Comparison of ENCODE assay signal across 13 cellular contexts in genomic region chr4:153451931-153452660, GRCh38. TPM values are rescaled to one million over a fixed set of nuclear protein-coding genes. Genes with fewer than 3 reads are reported as not detected.
DNase-seq lines count a peak whose midpoint lies in the region; ATAC-seq, FAIRE-seq and TF ChIP-seq lines count a peak whose summit lies in the region.
"Had no signal": no experiment of that assay in that cellular context is flagged by ENCODE, and none has a peak within 500 bp of the region (broad histone marks: within the 10 kb centered on the region; RNA-seq: fewer than 3 reads in every experiment).

No MANE protein-coding gene starts in this region.

- peaks cover 8 to 35% (median 18%) of the 10 kb centered on the region in 4 donors for H3K4me1 Mint-ChIP-seq in CD4-positive, CD25-positive, alpha-beta regulatory T cell
- peaks cover 43% of the 10 kb centered on the region for H3K4me1 Mint-ChIP-seq in nephron progenitor cell

- H2BK120ac ChIP-seq in IMR-90 (ENCODE audit: low read depth, low read length): no peak overlapping the region

- no peaks in the 10 kb centered on the region for H3K9me3 ChIP-seq in CD4-positive, CD25-positive, alpha-beta regulatory T cell (ENCODE audit: control insufficient read depth in 2 of 2, low read length in 2 of 2)
- no peaks in the 10 kb centered on the region for H3K9me3 ChIP-seq in IMR-90 (ENCODE audit: control insufficient read depth, insufficient read depth, low read length)

- no TSS peak for BruUV-seq in IMR-90 (replicated peaks; lab: Mats Ljungman, UMichigan)

- dilution Hi-C loops in IMR-90 (cut with HindIII; ENCODE audit: low sequenced_read_pairs, unreplicated experiment): no loop called here

- no peaks in the 10 kb centered on the region for H3K9me1 ChIP-seq in IMR-90 (ENCODE audit: insufficient read depth, low read length)

- no peak for ATAC-seq in CD4-positive, CD25-positive, alpha-beta regulatory T cell (ENCODE audit: low read depth in 2 of 2)
- no peak for ATAC-seq in IMR-90 (ENCODE audit: low read depth)
- ATAC-seq: stimulated activated naive CD8-positive, alpha-beta T cell treated with anti-CD3 and anti-CD28 coated beads, Interleukin-15, Interleukin-2, amounts not matched to agents 100 U/mL and 50 U/mL, for 24 hours had no signal

- no peak overlapping the region for H3K27ac ChIP-seq in CD4-positive, CD25-positive, alpha-beta regulatory T cell (ENCODE audit: insufficient read depth, low read length, poor library complexity, severe bottlenecking)
- H3K27ac ChIP-seq in IMR-90 (ENCODE audit: insufficient read depth, low read length): no peak overlapping the region

- CTCF ChIA-PET in IMR-90 (lab: Yijun Ruan, JAX): no interaction called here

- H4K8ac ChIP-seq in IMR-90 (ENCODE audit: low read depth in 2 of 2, low read length in 2 of 2): no peak overlapping the region

- H3K9me3 Mint-ChIP-seq in CD4-positive, CD25-positive, alpha-beta regulatory T cell: peaks cover 0 to 1% (median 0%) of the 10 kb centered on the region in 7 donors
- H3K9me3 Mint-ChIP-seq in nephron progenitor cell: peaks cover 5% of the 10 kb centered on the region

- no peaks in the 10 kb centered on the region for H3K36me3 Mint-ChIP-seq in CD4-positive, CD25-positive, alpha-beta regulatory T cell
- peaks cover 4% of the 10 kb centered on the region for H3K36me3 Mint-ChIP-seq in nephron progenitor cell (ENCODE audit: low read depth)

- H3K14ac ChIP-seq in IMR-90 (replicated peaks; ENCODE audit: low read depth, low read length): no peak overlapping the region

- H2AK5ac ChIP-seq in IMR-90 (ENCODE audit: low read depth, low read length): no peak overlapping the region; the same call in 1 of the 2 replicates

- POLR2A ChIA-PET in IMR-90 (lab: Charles Lee; ENCODE audit: unreplicated experiment): no interaction called here

- 82% methylated on average over 16 of the region's 25 CpGs; no CpG with 5 or more reads in 1 of the 2 experiments for WGBS in IMR-90 (ENCODE audit: extremely low coverage in 2 of 2, insufficient read length in 1 of 2), 2 experiments

- no peak for TF ChIP-seq POLR2A in IMR-90 (IDR thresholded peaks at IDR 0.05; ENCODE audit: low read depth, low read length)

- no peak for DNase-seq in CD4-positive, CD25-positive, alpha-beta regulatory T cell
- no peak for DNase-seq in IMR-90
- DNase-seq in choroid plexus epithelial cell (ENCODE audit: low read depth): peak; percentile 79
- DNase-seq in nephron progenitor cell: no peak
- no peak for DNase-seq in DMS153 treated with DMSO at 0.1 percent for 48 hours (lab: John Stamatoyannopoulos, UW; ENCODE audit: unreplicated experiment)
- no peak for DNase-seq in activated effector memory CD4-positive, alpha-beta T cell treated with anti-CD3 and anti-CD28 coated beads, Interleukin-2, amount 50 U/mL, for 16 hours
- DNase-seq in urothelium cell line (ENCODE audit: low spot score): no peak
- DNase-seq in NCI-H524 (lab: John Stamatoyannopoulos, UW): no peak
- DNase-seq: COR-L47; effector CD4-positive, alpha-beta T cell; left colon; stimulated activated CD4-positive, alpha-beta T cell treated with anti-CD3 and anti-CD28 coated beads, Interleukin-2, amount 100 ng/mL, for 48 hours; stimulated activated naive CD8-positive, alpha-beta T cell treated with anti-CD3 and anti-CD28 coated beads, Interleukin-15, Interleukin-2, amounts not matched to agents 100 U/mL and 50 U/mL, for 24 hours had no signal

- no peak overlapping the region for H3K18ac ChIP-seq in IMR-90 (ENCODE audit: low read depth, low read length)

- TF ChIP-seq RAD21 in IMR-90 (IDR thresholded peaks at IDR 0.05; ENCODE audit: low read length): no peak

- H3K4me1 ChIP-seq in CD4-positive, CD25-positive, alpha-beta regulatory T cell (ENCODE audit: control insufficient read depth, insufficient read depth, low read length, poor library complexity, severe bottlenecking): peaks cover 14% of the 10 kb centered on the region
- peaks cover 5% of the 10 kb centered on the region for H3K4me1 ChIP-seq in IMR-90 (ENCODE audit: control insufficient read depth, insufficient read depth, low read length)

- H3K36me3 ChIP-seq in CD4-positive, CD25-positive, alpha-beta regulatory T cell (ENCODE audit: control insufficient read depth, insufficient read depth, low read length): no peaks in the 10 kb centered on the region
- H3K36me3 ChIP-seq in IMR-90 (ENCODE audit: control insufficient read depth, insufficient read depth, low read length): no peaks in the 10 kb centered on the region

- H3K79me1 ChIP-seq in IMR-90 (ENCODE audit: low read depth in 1 of 2, low read length in 2 of 2): no peaks in the 10 kb centered on the region

- H4K5ac ChIP-seq in IMR-90 (ENCODE audit: low read depth, low read length): no peak overlapping the region

- H3K27ac Mint-ChIP-seq in CD4-positive, CD25-positive, alpha-beta regulatory T cell: peak overlapping the region in 2 of 3 donors; percentile 36 to 43
- peak overlapping the region; percentile 12 for H3K27ac Mint-ChIP-seq in nephron progenitor cell

- H2BK5ac ChIP-seq in IMR-90 (ENCODE audit: low read depth, low read length, poor library complexity, severe bottlenecking): no peak overlapping the region

- H3K4me3 Mint-ChIP-seq in CD4-positive, CD25-positive, alpha-beta regulatory T cell: peak overlapping the region in 2 of 4 donors; percentile 5 to 43
- no peak overlapping the region for H3K4me3 Mint-ChIP-seq in nephron progenitor cell

- TF ChIP-seq CTCF in IMR-90 (conservative IDR thresholded peaks at IDR 0.05; ENCODE audit: low read depth, low read length): no peak
- TF ChIP-seq CTCF in choroid plexus epithelial cell (conservative IDR thresholded peaks at IDR 0.05; ENCODE audit: low read depth, low read length): no peak
- no peak for TF ChIP-seq CTCF in nephron progenitor cell (IDR thresholded peaks at IDR 0.05)

- H3K4me2 ChIP-seq in IMR-90 (ENCODE audit: low read depth, low read length): no peak overlapping the region

- no peak overlapping the region for H2BK20ac ChIP-seq in IMR-90 (ENCODE audit: low read depth, low read length)

- peak overlapping the region; percentile 33 for H2AK9ac ChIP-seq in IMR-90 (replicated peaks; ENCODE audit: low read depth, low read length, poor library complexity)

- peak overlapping the region; percentile 26 for H2AFZ ChIP-seq in IMR-90 (replicated peaks; ENCODE audit: low read length, poor library complexity)

- no peaks in the 10 kb centered on the region for H3K27me3 ChIP-seq in CD4-positive, CD25-positive, alpha-beta regulatory T cell (ENCODE audit: control insufficient read depth, insufficient read depth, low read length)
- H3K27me3 ChIP-seq in IMR-90 (ENCODE audit: control insufficient read depth, insufficient read depth, low read length): no peaks in the 10 kb centered on the region

- intact Hi-C loops in IMR-90 (cut with micrococcal nuclease): no loop called here

- no peak overlapping the region for H2BK15ac ChIP-seq in IMR-90 (ENCODE audit: low read depth, low read length)

- no peak overlapping the region for H3K9ac ChIP-seq in IMR-90 (ENCODE audit: low read depth, low read length)

- H3K23ac ChIP-seq in IMR-90 (ENCODE audit: low read depth, low read length): no peak overlapping the region

- H3K27me3 Mint-ChIP-seq in CD4-positive, CD25-positive, alpha-beta regulatory T cell: no peaks in the 10 kb centered on the region
- peaks cover 14% of the 10 kb centered on the region for H3K27me3 Mint-ChIP-seq in nephron progenitor cell (ENCODE audit: low read depth, poor library complexity)

- H4K91ac ChIP-seq in IMR-90 (ENCODE audit: insufficient read depth, low read depth, low read length): no peak overlapping the region

- H3K4me3 ChIP-seq in CD4-positive, CD25-positive, alpha-beta regulatory T cell (ENCODE audit: low read depth, low read length): no peak overlapping the region
- H3K4me3 ChIP-seq in IMR-90 (ENCODE audit: insufficient read depth, low read depth, low read length): no peak overlapping the region
- no peak overlapping the region for H3K4me3 ChIP-seq in choroid plexus epithelial cell (ENCODE audit: low read depth, low read length)

- no peak for FAIRE-seq in urothelium cell line (lab: Jason Lieb, UNC)

- no peaks in the 10 kb centered on the region for H4K20me1 ChIP-seq in IMR-90 (ENCODE audit: insufficient read depth, low read length)

- in situ Hi-C loops in IMR-90 (cut with MboI; ENCODE audit: low sequenced_read_pairs): no loop called here

- no peak overlapping the region for H3K4ac ChIP-seq in IMR-90 (ENCODE audit: low read depth, low read length)

- H3K56ac ChIP-seq in IMR-90 (ENCODE audit: extremely low read depth, insufficient read depth, low read length): no peak overlapping the region

TF ChIP-seq in IMR-90, 13 proteins besides CTCF, POLR2A, EP300 and RAD21 (continues in another document):
- TF ChIP-seq SMC3 (IDR thresholded peaks at IDR 0.05; ENCODE audit: low read depth, low read length) (no peak), BHLHE40 (IDR thresholded peaks at IDR 0.05; ENCODE audit: low read depth, low read length) (no peak), FOS (IDR thresholded peaks at IDR 0.05; ENCODE audit: low read depth, low read length) (no peak), MAZ (IDR thresholded peaks at IDR 0.05; ENCODE audit: borderline replicate concordance, low read depth, low read length) (no peak), CEBPB (IDR thresholded peaks at IDR 0.05; ENCODE audit: low read depth, low read length) (no peak), USF2 (IDR thresholded peaks at IDR 0.05; ENCODE audit: low read depth, low read length) (no peak), CHD1 (IDR thresholded peaks at IDR 0.05; ENCODE audit: low read depth, low read length) (no peak), NFE2L2 (IDR thresholded peaks at IDR 0.05; ENCODE audit: low read depth, low read length) (no peak), MAFK (IDR thresholded peaks at IDR 0.05; ENCODE audit: low read depth, low read length) (no peak), RFX5 (IDR thresholded peaks at IDR 0.05; ENCODE audit: low read depth, low read length) (no peak), MXI1 (IDR thresholded peaks at IDR 0.05; ENCODE audit: borderline replicate concordance, low read depth, low read length) (no peak), RCOR1 (IDR thresholded peaks at IDR 0.05; ENCODE audit: insufficient replicate concordance, low read length) (no peak)

RNA-seq across cellular contexts. Expression of gene TMEM131L, which starts 14.1 kb away (rescaled TPM):
- total RNA-seq in CD4-positive, CD25-positive, alpha-beta regulatory T cell: 86.4 TPM
- polyA plus RNA-seq in CD4-positive, CD25-positive, alpha-beta regulatory T cell: 10 to 100 TPM; 35.5 to 48.4 (median 40.1) TPM
- 16.1 and 23.8 TPM in 2 replicates for total RNA-seq in IMR-90 (2012; rRNA removed)
- 8.2 and 8.4 TPM in 2 replicates for polyA plus RNA-seq in IMR-90 (2012; rRNA removed)
- polyA plus RNA-seq in IMR-90 (2012; cell fraction: cytosol; rRNA removed): 3.9 and 4.9 TPM in 2 replicates
- polyA plus RNA-seq in IMR-90 (2012; cell fraction: nucleus; rRNA removed; ENCODE audit: low replicate concordance): 10.1 and 26.3 TPM in 2 replicates
